11 cellular contexts compared by ENCODE assay signal in the genomic region with DNA sequence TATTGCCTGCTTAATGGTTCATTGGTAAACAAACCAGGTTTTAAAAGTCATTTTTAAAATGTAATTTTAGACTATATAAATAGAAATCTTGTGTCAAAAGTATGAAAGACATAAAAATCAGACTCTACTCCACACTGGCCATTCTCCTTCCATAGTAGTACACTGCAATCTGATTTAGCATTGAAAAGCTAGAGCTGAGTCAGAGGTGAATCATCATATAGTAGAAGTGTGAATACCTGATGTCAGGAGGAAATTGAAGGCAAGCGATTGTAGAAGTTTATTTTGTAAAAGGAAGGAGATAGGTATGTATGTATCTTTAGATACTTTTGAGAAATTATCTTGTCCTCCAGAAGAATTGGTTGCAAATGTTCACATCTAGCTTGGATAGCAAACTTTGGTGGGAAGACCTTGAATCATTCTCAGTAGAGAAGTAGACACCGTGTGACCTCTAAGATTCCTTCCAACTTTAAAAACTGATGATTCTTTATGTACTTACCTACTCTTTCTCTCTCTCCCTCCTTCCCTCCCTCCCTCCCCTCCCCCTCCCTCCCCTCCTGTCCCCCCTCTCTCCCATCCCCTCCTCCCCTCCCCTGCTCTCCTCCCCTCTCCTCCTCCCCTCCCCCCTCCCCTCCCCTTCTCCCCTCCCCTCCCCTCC.
A peak's percentile ranks its signal among the peaks of the same experiment; 100 is the strongest.
DNase-seq lines count a peak whose midpoint lies in the region; ATAC-seq and FAIRE-seq lines count a peak whose summit lies in the region.
"Had no signal": no experiment of that assay in that cellular context is flagged by ENCODE, and none has a peak within 500 bp of the region (broad histone marks: within the 10 kb centered on the region; RNA-seq: fewer than 3 reads in every experiment).

No MANE protein-coding gene starts in this region.

- H3K4me3 Mint-ChIP-seq in activated T-helper 17 cell treated with anti-CD3 and anti-CD28 coated beads, Interleukin-2, amount 50 U/mL, for 72 hours: no peak overlapping the region
- H3K4me3 Mint-ChIP-seq: activated CD4-positive, alpha-beta T cell treated with anti-CD3 and anti-CD28 coated beads, Interleukin-2, amount 10 ng/mL, durations not matched to agents 7 days and 5 days; central memory CD8-positive, alpha-beta T cell had no signal

- H3K4me1 Mint-ChIP-seq in activated T-helper 17 cell treated with anti-CD3 and anti-CD28 coated beads, Interleukin-2, amount 50 U/mL, for 72 hours: peaks cover 5% of the 10 kb centered on the region

- H3K27ac Mint-ChIP-seq in activated T-helper 17 cell treated with anti-CD3 and anti-CD28 coated beads, Interleukin-2, amount 50 U/mL, for 72 hours: no peak overlapping the region
- H3K27ac Mint-ChIP-seq: activated CD4-positive, alpha-beta T cell treated with anti-CD3 and anti-CD28 coated beads, Interleukin-2, amount 10 ng/mL, durations not matched to agents 7 days and 5 days had no signal

- H3K9me3 Mint-ChIP-seq in activated T-helper 17 cell treated with anti-CD3 and anti-CD28 coated beads, Interleukin-2, amount 50 U/mL, for 72 hours: no peaks in the 10 kb centered on the region
- H3K9me3 Mint-ChIP-seq: activated CD4-positive, alpha-beta T cell treated with anti-CD3 and anti-CD28 coated beads, Interleukin-2, amount 10 ng/mL, durations not matched to agents 7 days and 5 days; central memory CD8-positive, alpha-beta T cell had no signal

- no peaks in the 10 kb centered on the region for H3K27me3 Mint-ChIP-seq in activated T-helper 17 cell treated with anti-CD3 and anti-CD28 coated beads, Interleukin-2, amount 50 U/mL, for 72 hours
- H3K27me3 Mint-ChIP-seq: activated CD4-positive, alpha-beta T cell treated with anti-CD3 and anti-CD28 coated beads, Interleukin-2, amount 10 ng/mL, durations not matched to agents 7 days and 5 days; central memory CD8-positive, alpha-beta T cell had no signal

- peaks cover 93% of the 10 kb centered on the region for H3K36me3 Mint-ChIP-seq in activated T-helper 17 cell treated with anti-CD3 and anti-CD28 coated beads, Interleukin-2, amount 50 U/mL, for 72 hours (ENCODE audit: low read depth)

- ATAC-seq in activated T-helper 17 cell treated with anti-CD3 and anti-CD28 coated beads, Interleukin-2, amount 50 U/mL, for 72 hours (replicated peaks): peak; percentile 97
- ATAC-seq in GM21529 (IDR thresholded peaks at IDR 0.05; ENCODE audit: unreplicated experiment): no peak
- ATAC-seq: upper lobe of right lung had no signal

- DNase-seq in AG20443 (ENCODE audit: low spot score) (peak; percentile 27), HS-27A (ENCODE audit: low read depth) (peak; percentile 14), ureter (ENCODE audit: low spot score) (no peak), NCI-H2081 treated with DMSO at 0.1 percent for 48 hours (lab: John Stamatoyannopoulos, UW) (no peak), NCI-H82 treated with DMSO at 0.1 percent for 48 hours (lab: John Stamatoyannopoulos, UW; ENCODE audit: unreplicated experiment) (no peak)
- DNase-seq: activated CD4-positive, alpha-beta T cell treated with anti-CD3 and anti-CD28 coated beads, Interleukin-2, amount 10 ng/mL, durations not matched to agents 7 days and 5 days; upper lobe of right lung had no signal

- peak; percentile 95 for FAIRE-seq in islet of Langerhans (lab: Jason Lieb, UNC)

Comparison
In these comparisons a context has a peak if more than half of its experiments do, and no peak if none do; other contexts are left out.
1. DNase-seq: peak in AG20443 (single experiment) and HS-27A (single experiment); none in ureter (single experiment), NCI-H2081 treated with DMSO at 0.1 percent for 48 hours (single experiment) and NCI-H82 treated with DMSO at 0.1 percent for 48 hours (single experiment).